Comparison of ENCODE assay signal across 1 cellular context in the genomic region with DNA sequence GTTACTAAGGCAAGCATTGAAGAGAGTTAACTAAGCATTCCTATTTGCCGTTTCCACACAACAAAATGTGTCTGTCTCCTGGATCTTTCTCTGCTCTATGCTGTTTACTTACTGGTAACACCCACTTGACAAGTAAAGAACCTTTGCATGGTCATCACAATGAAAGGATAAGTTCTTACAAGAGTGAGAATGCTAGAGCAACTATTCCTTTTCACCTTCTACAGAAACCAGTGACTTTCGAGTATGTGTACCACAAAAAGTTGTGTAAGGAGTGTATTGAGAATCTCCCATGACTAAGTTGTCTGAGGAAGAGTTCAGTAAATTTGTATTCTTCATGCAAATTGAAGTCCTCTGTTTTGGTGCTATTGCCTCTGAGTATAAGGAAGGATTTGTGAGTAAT.
TF ChIP-seq lines count a peak whose summit lies in the region.

No MANE protein-coding gene starts in this region.

TF ChIP-seq in K562, 482 proteins besides CTCF, POLR2A, EP300 and RAD21 (continued from another document):
- TF ChIP-seq, protein P1, sequence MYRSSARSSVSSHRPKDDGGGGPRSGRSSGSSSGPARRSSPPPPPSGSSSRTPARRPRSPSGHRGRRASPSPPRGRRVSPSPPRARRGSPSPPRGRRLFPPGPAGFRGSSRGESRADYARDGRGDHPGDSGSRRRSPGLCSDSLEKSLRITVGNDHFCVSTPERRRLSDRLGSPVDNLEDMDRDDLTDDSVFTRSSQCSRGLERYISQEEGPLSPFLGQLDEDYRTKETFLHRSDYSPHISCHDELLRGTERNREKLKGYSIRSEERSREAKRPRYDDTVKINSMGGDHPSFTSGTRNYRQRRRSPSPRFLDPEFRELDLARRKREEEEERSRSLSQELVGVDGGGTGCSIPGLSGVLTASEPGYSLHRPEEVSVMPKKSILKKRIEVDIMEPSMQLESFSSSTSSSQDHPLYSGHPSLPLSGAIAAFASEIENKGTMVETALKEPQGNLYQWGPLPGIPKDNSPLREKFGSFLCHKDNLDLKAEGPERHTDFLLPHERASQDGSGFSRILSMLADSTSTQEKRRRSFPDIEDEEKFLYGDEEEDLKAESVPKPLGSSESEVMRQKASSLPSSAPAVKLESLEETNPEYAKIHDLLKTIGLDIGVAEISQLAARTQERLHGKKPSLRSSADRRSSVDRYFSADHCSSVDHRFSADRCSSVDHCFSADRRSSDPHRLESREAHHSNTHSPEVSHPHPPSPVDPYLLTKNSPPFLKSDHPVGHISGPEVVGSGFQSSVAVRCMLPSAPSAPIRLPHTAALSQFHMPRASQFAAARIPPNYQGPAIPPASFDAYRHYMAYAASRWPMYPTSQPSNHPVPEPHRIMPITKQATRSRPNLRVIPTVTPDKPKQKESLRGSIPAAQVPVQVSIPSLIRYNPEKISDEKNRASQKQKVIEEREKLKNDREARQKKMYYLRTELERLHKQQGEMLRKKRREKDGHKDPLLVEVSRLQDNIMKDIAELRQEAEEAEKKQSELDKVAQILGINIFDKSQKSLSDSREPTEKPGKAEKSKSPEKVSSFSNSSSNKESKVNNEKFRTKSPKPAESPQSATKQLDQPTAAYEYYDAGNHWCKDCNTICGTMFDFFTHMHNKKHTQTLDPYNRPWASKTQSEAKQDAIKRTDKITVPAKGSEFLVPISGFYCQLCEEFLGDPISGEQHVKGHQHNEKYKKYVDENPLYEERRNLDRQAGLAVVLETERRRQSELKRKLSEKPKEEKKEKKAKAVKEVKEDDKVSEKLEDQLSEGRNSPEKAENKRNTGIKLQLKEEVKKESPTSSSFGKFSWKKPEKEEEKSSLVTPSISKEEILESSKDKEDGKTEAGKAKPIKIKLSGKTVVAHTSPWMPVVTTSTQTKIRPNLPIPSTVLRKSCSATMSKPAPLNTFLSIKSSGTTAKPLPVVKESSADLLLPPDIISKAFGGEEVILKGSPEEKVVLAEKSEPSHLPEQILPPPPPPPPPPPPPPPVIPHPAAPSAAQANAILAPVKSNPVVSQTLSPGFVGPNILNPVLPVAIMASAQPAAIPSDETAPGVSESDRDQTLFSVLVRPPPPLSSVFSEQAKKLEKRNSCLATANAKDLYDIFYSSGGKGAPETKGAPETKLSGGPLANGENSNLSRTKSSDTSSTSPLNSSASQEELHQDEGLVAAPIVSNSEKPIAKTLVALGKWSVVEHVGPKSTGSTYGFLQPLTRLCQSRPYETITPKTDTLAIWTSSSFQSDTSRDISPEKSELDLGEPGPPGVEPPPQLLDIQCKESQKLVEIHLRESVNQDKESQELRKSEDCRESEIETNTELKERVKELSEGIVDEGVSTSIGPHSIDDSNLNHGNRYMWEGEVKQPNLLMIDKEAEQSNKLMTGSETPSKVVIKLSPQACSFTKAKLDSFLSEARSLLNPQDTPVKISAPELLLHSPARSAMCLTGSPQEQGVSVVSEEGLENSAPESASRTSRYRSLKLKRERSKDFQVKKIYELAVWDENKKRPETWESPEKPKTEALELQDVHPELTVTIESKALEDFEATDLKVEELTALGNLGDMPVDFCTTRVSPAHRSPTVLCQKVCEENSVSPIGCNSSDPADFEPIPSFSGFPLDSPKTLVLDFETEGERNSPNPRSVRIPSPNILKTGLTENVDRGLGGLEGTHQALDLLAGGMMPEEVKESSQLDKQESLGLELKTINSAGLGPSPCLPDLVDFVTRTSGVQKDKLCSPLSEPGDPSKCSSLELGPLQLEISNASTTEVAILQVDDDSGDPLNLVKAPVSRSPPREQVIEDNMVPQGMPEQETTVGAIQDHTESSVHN (IDR thresholded peaks at IDR 0.05; ENCODE audit: borderline replicate concordance in 1 of 2, low read depth in 1 of 2), result no peak
